In genomic region chr17:79066963-79067362, GRCh38 we compare ENCODE assay signal across 1 cellular context.
TF ChIP-seq lines count a peak whose summit lies in the region.

No MANE protein-coding gene starts in this region.

TF ChIP-seq in HEK293, 187 proteins besides CTCF, POLR2A, EP300 and RAD21 (continued from another document):
- TF ChIP-seq ZNF518A (tag by site-specific recombination; conservative IDR thresholded peaks at IDR 0.05; ENCODE audit: low read depth) = no peak
